Comparison of ENCODE assay signal across 8 cellular contexts in the genomic region with DNA sequence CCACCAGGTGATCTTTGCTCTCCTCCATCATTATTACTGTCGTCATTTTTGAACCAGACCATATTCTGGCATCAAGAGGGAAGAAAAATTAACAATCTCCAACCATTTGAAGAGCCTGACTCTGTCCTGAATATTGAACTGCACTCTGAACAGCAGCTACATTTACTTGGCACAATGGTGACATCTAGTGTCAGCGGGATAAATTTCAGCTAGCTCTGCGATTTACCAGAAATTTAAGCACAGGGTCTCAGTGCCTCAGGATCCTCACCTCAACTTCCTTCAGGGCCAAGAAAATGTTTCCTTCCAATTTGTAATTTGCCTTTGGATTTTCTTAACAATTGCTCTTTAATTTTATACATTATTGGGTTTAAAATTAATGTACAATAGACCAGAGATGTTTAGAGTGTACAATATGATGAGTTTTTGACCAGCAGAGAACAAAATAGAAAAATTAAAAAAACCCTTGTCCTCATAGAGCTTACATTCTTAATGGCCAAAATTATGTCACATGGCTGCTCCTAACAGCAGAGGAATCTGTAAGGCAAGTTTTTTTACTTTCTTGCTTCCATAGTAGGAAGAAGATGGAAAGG. TPM values are rescaled to one million over a fixed set of nuclear protein-coding genes. Genes with fewer than 3 reads are reported as not detected.
DNase-seq lines count a peak whose midpoint lies in the region; TF ChIP-seq lines count a peak whose summit lies in the region.

No MANE protein-coding gene starts in this region.

- H3K9ac ChIP-seq in Karpas-422 (ENCODE audit: low read length) = no peak overlapping the region

- DNase-seq in stimulated activated naive CD4-positive, alpha-beta T cell (lab: John Stamatoyannopoulos, UW) = peak; percentile 2 to 56 (median 40)
- no peak for DNase-seq in stimulated activated naive CD4-positive, alpha-beta T cell treated with Interleukin-2 at 50 U/mL for 16 hours (lab: John Stamatoyannopoulos, UW)
- DNase-seq in Karpas-422 = peak; percentile 85
- peak; percentile 15 to 60 for DNase-seq in SJCRH30
- peak; percentile 26 to 69 (median 48) for DNase-seq in adrenal gland
- DNase-seq in hepatic stellate cell (ENCODE audit: low spot score) = peak; percentile 40
- DNase-seq in stimulated activated CD4-positive, alpha-beta T cell treated with anti-CD3 and anti-CD28 coated beads, Interleukin-12 subunit alpha, Interleukin-12 subunit beta, amount 100 ng/mL, for 24 hours (ENCODE audit: low read depth in 2 of 2) = peak; percentile 5 to 35
- no peak for DNase-seq in NCI-H1048 (lab: John Stamatoyannopoulos, UW)

- H3K79me2 ChIP-seq in Karpas-422 (ENCODE audit: low read length) = no peaks in the 10 kb centered on the region

- H3K27ac ChIP-seq in Karpas-422 (ENCODE audit: low read length) (no peak overlapping the region), SJCRH30 (no peak overlapping the region), adrenal gland (no peak overlapping the region)

- TF ChIP-seq POLR2A in adrenal gland (IDR thresholded peaks at IDR 0.05) = no peak

- no peaks in the 10 kb centered on the region for H3K27me3 ChIP-seq in Karpas-422 (ENCODE audit: low read length)
- no peaks in the 10 kb centered on the region for H3K27me3 ChIP-seq in SJCRH30
- no peaks in the 10 kb centered on the region for H3K27me3 ChIP-seq in adrenal gland

- no peak overlapping the region for H3K4me2 ChIP-seq in Karpas-422 (ENCODE audit: low read depth, low read length, poor library complexity, severe bottlenecking)

- H3K9me3 ChIP-seq in Karpas-422 (ENCODE audit: low read length) (no peaks in the 10 kb centered on the region), SJCRH30 (replicated peaks) (no peaks in the 10 kb centered on the region), adrenal gland (replicated peaks in 1 of 3) (no peaks in the 10 kb centered on the region)

- no peak overlapping the region for H2AFZ ChIP-seq in Karpas-422 (ENCODE audit: low read length)

- H3K4me3 ChIP-seq in Karpas-422 (ENCODE audit: low read length) (no peak overlapping the region), SJCRH30 (no peak overlapping the region), adrenal gland (no peak overlapping the region)

- H4K20me1 ChIP-seq in Karpas-422 (ENCODE audit: insufficient read depth, low read depth, low read length) = no peaks in the 10 kb centered on the region

- no peaks in the 10 kb centered on the region for H3K9me2 ChIP-seq in Karpas-422 (replicated peaks; ENCODE audit: insufficient read depth, low read length)

- 0 to 2% (median 1%) methylated on average over 3 of the region's 3 CpGs for WGBS in adrenal gland, 4 donors

- intact Hi-C loops in adrenal gland (cut with DNase I) = loop anchor here (5.0 kb wide), 1 partner anchor 88 kb away; no protein-coding TSS in a partner anchor

- TF ChIP-seq CTCF in adrenal gland (IDR thresholded peaks at IDR 0.05) = peak; percentile 51 to 81 (median 78)

- H3K36me3 ChIP-seq in Karpas-422 (ENCODE audit: insufficient read depth, low read length) (no peaks in the 10 kb centered on the region), SJCRH30 (no peaks in the 10 kb centered on the region), adrenal gland (replicated peaks in 1 of 2) (no peaks in the 10 kb centered on the region)

- H3K4me1 ChIP-seq in Karpas-422 (ENCODE audit: low read length) (no peaks in the 10 kb centered on the region), SJCRH30 (no peaks in the 10 kb centered on the region), adrenal gland (replicated peaks in 1 of 2) (no peaks in the 10 kb centered on the region)

RNA-seq across cellular contexts. Expression of gene ZNF19, which starts 10.7 kb away (rescaled TPM):
- total RNA-seq in Karpas-422 (2014; rRNA removed; shearing (Covaris generic); ENCODE audit: low replicate concordance) = 5.7 and 6.6 TPM in 2 replicates
- 1.1 and 2.4 TPM in 2 replicates for total RNA-seq in SJCRH30 (2014; rRNA removed; shearing (Covaris generic))
- total RNA-seq in adrenal gland = 10 to 100 TPM in 1 of 8 donors, 1 to 10 TPM in 6, under 1 TPM in 1; 0.24 to 10.4 (median 6.8) TPM
- 1 to 10 TPM; 2.6 to 4.2 (median 3.9) TPM for polyA plus RNA-seq in adrenal gland

RNA-seq across cellular contexts. Expression of gene CHST4, which starts 26.4 kb away (rescaled TPM):
- 0.22 TPM in 2 replicates for total RNA-seq in Karpas-422 (2014; rRNA removed; shearing (Covaris generic); ENCODE audit: low replicate concordance)
- total RNA-seq in SJCRH30 (2014; rRNA removed; shearing (Covaris generic)) = 0.61 and 0.71 TPM in 2 replicates
- 1 to 10 TPM; 1.7 to 7.6 (median 2.9) TPM for total RNA-seq in adrenal gland
- 1 to 10 TPM in 1 of 3 donors, under 1 TPM in 2; 0.47 to 1.9 (median 0.64) TPM for polyA plus RNA-seq in adrenal gland

RNA-seq across cellular contexts. Expression of gene ZNF23, which starts 37.8 kb away (rescaled TPM):
- 8.9 and 13.6 TPM in 2 replicates for total RNA-seq in Karpas-422 (2014; rRNA removed; shearing (Covaris generic); ENCODE audit: low replicate concordance)
- 4.4 and 6.2 TPM in 2 replicates for total RNA-seq in SJCRH30 (2014; rRNA removed; shearing (Covaris generic))
- 1 to 10 TPM; 1.7 to 9.2 (median 6.7) TPM for total RNA-seq in adrenal gland
- polyA plus RNA-seq in adrenal gland = 10 to 100 TPM; 11.0 to 34.2 (median 16.6) TPM

RNA-seq across cellular contexts. Expression of gene TLE7, which starts 58.0 kb away (rescaled TPM):
- not detected in 2 replicates for total RNA-seq in Karpas-422 (2014; rRNA removed; shearing (Covaris generic); ENCODE audit: low replicate concordance)
- total RNA-seq in SJCRH30 (2014; rRNA removed; shearing (Covaris generic)) = not detected in 2 replicates
- total RNA-seq in adrenal gland = not detected
- polyA plus RNA-seq in adrenal gland = not detected

Comparison
In these comparisons a context has a peak if more than half of its experiments do, and no peak if none do; other contexts are left out.
1. DNase-seq: peak in stimulated activated naive CD4-positive, alpha-beta T cell (6 of 6), Karpas-422 (single experiment), SJCRH30 (2 of 2), adrenal gland (7 of 7), hepatic stellate cell (single experiment) and stimulated activated CD4-positive, alpha-beta T cell treated with anti-CD3 and anti-CD28 coated beads, Interleukin-12 subunit alpha, Interleukin-12 subunit beta, amount 100 ng/mL, for 24 hours (2 of 2); none in stimulated activated naive CD4-positive, alpha-beta T cell treated with Interleukin-2 at 50 U/mL for 16 hours (single experiment) and NCI-H1048 (single experiment).